Comparison of ENCODE assay signal across 1 cellular context in genomic region chr17:77304746-77305473, GRCh38.
TF ChIP-seq lines count a peak whose summit lies in the region.

No MANE protein-coding gene starts in this region.

TF ChIP-seq in HepG2, 621 proteins besides CTCF, POLR2A, EP300 and RAD21 (continued from another document and continues in another):
- TF ChIP-seq, protein P1, sequence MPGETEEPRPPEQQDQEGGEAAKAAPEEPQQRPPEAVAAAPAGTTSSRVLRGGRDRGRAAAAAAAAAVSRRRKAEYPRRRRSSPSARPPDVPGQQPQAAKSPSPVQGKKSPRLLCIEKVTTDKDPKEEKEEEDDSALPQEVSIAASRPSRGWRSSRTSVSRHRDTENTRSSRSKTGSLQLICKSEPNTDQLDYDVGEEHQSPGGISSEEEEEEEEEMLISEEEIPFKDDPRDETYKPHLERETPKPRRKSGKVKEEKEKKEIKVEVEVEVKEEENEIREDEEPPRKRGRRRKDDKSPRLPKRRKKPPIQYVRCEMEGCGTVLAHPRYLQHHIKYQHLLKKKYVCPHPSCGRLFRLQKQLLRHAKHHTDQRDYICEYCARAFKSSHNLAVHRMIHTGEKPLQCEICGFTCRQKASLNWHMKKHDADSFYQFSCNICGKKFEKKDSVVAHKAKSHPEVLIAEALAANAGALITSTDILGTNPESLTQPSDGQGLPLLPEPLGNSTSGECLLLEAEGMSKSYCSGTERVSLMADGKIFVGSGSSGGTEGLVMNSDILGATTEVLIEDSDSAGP (CRISPR knock-in tag; IDR thresholded peaks at IDR 0.05; ENCODE audit: borderline replicate concordance) = peak; percentile 60; the same call in 1 of the 2 replicates
- TF ChIP-seq ISL2 (CRISPR knock-in tag; IDR thresholded peaks at IDR 0.05) = peak; percentile 57
- no peak for TF ChIP-seq ARID3A (IDR thresholded peaks at IDR 0.05; ENCODE audit: low read depth, low read length)
- TF ChIP-seq FOSL2 (CRISPR knock-in tag; IDR thresholded peaks at IDR 0.05) = peak; percentile 76
- TF ChIP-seq ELF3 (CRISPR knock-in tag; IDR thresholded peaks at IDR 0.05) = peak; percentile 90
- peak; percentile 55; the same call in 1 of the 2 replicates for TF ChIP-seq PITX1 (CRISPR knock-in tag; IDR thresholded peaks at IDR 0.05)
- TF ChIP-seq RFX3 (CRISPR knock-in tag; IDR thresholded peaks at IDR 0.05) = no peak
- TF ChIP-seq ZNF337 (CRISPR knock-in tag; IDR thresholded peaks at IDR 0.05; ENCODE audit: borderline replicate concordance, low read depth) = no peak
- no peak for TF ChIP-seq ZNF253 (CRISPR knock-in tag; IDR thresholded peaks at IDR 0.05; ENCODE audit: borderline replicate concordance)
- no peak for TF ChIP-seq ZFP36L2 (CRISPR knock-in tag; IDR thresholded peaks at IDR 0.05)
- TF ChIP-seq SRF (IDR thresholded peaks at IDR 0.05; ENCODE audit: low read depth, low read length) = no peak
- no peak for TF ChIP-seq ZNF761 (CRISPR knock-in tag; conservative IDR thresholded peaks at IDR 0.05)
- TF ChIP-seq ZNF335 (CRISPR knock-in tag; IDR thresholded peaks at IDR 0.05) = 0 out of 2 replicates have a peak, but pooled peaks have one; percentile 33
- TF ChIP-seq ZNF644 (CRISPR knock-in tag; IDR thresholded peaks at IDR 0.05; ENCODE audit: low read depth) = 0 out of 2 replicates have a peak, but pooled peaks have one; percentile 24
- TF ChIP-seq ARNT (IDR thresholded peaks at IDR 0.05) = no peak
- peak; percentile 91 for TF ChIP-seq ZMYM3 (CRISPR knock-in tag; IDR thresholded peaks at IDR 0.05)
- no peak for TF ChIP-seq NFYC (CRISPR knock-in tag; IDR thresholded peaks at IDR 0.05)
- no peak for TF ChIP-seq ZNF232 (CRISPR knock-in tag; IDR thresholded peaks at IDR 0.05; ENCODE audit: borderline replicate concordance)
- TF ChIP-seq CEBPB (IDR thresholded peaks at IDR 0.05; ENCODE audit: borderline replicate concordance, low read depth, low read length) = no peak
- no peak for TF ChIP-seq PHF5A (CRISPR knock-in tag; IDR thresholded peaks at IDR 0.05; ENCODE audit: low read depth, unreplicated experiment)
- TF ChIP-seq DMTF1 (CRISPR knock-in tag; IDR thresholded peaks at IDR 0.05) = no peak
- no peak for TF ChIP-seq KLF6 (CRISPR knock-in tag; IDR thresholded peaks at IDR 0.05)
- TF ChIP-seq, protein P2, sequence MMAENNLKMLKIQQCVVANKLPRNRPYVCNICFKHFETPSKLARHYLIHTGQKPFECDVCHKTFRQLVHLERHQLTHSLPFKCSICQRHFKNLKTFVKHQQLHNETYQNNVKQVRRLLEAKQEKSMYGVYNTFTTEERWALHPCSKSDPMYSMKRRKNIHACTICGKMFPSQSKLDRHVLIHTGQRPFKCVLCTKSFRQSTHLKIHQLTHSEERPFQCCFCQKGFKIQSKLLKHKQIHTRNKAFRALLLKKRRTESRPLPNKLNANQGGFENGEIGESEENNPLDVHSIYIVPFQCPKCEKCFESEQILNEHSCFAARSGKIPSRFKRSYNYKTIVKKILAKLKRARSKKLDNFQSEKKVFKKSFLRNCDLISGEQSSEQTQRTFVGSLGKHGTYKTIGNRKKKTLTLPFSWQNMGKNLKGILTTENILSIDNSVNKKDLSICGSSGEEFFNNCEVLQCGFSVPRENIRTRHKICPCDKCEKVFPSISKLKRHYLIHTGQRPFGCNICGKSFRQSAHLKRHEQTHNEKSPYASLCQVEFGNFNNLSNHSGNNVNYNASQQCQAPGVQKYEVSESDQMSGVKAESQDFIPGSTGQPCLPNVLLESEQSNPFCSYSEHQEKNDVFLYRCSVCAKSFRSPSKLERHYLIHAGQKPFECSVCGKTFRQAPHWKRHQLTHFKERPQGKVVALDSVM (CRISPR knock-in tag; IDR thresholded peaks at IDR 0.05) = peak; percentile 53; the same call in 1 of the 2 replicates
- 0 out of 2 replicates have a peak, but pooled peaks have one; percentile 38 for TF ChIP-seq ZSCAN25 (CRISPR knock-in tag; IDR thresholded peaks at IDR 0.05)
- no peak for TF ChIP-seq ZNF775 (CRISPR knock-in tag; IDR thresholded peaks at IDR 0.05; ENCODE audit: borderline replicate concordance)
- TF ChIP-seq ZNF260 (CRISPR knock-in tag; IDR thresholded peaks at IDR 0.05; ENCODE audit: borderline replicate concordance, low read depth) = no peak
- TF ChIP-seq ZNF362 (CRISPR knock-in tag; IDR thresholded peaks at IDR 0.05; ENCODE audit: borderline replicate concordance) = no peak
- peak in 1 of 2 experiments; percentile 54; a peak in 1 of 4 replicates for TF ChIP-seq HMGXB4 (CRISPR knock-in tag; IDR thresholded peaks at IDR 0.05; ENCODE audit: borderline replicate concordance in 1 of 2, low read depth in 1 of 2)
- peak; percentile 51 for TF ChIP-seq FOXA3 (CRISPR knock-in tag; IDR thresholded peaks at IDR 0.05)
- TF ChIP-seq, protein P3, sequence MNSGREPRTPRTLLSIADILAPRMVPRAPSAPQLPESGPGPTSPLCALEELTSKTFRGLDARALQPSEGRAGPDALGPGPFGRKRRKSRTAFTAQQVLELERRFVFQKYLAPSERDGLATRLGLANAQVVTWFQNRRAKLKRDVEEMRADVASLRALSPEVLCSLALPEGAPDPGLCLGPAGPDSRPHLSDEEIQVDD (CRISPR knock-in tag; IDR thresholded peaks at IDR 0.05; ENCODE audit: borderline replicate concordance) = no peak
- TF ChIP-seq MXD4 (CRISPR knock-in tag; IDR thresholded peaks at IDR 0.05) = 0 out of 2 replicates have a peak, but pooled peaks have one; percentile 47
- TF ChIP-seq ZFAT (CRISPR knock-in tag; conservative IDR thresholded peaks at IDR 0.05) = no peak
- 0 out of 2 replicates have a peak, but pooled peaks have one; percentile 31 for TF ChIP-seq TGIF2 (CRISPR knock-in tag; IDR thresholded peaks at IDR 0.05)
- no peak; the same call in 1 of the 2 replicates for TF ChIP-seq GTF3A (CRISPR knock-in tag; conservative IDR thresholded peaks at IDR 0.05)
- TF ChIP-seq POGK (CRISPR knock-in tag; conservative IDR thresholded peaks at IDR 0.05) = no peak
- peak; percentile 24; the same call in 1 of the 2 replicates for TF ChIP-seq CBX5 (CRISPR knock-in tag; IDR thresholded peaks at IDR 0.05; ENCODE audit: borderline replicate concordance)
- TF ChIP-seq TCF7L2 (IDR thresholded peaks at IDR 0.05; ENCODE audit: low read depth, low read length) = no peak
- TF ChIP-seq ZFY (CRISPR knock-in tag; IDR thresholded peaks at IDR 0.05) = no peak; the same call in 1 of the 2 replicates
- TF ChIP-seq MAZ (IDR thresholded peaks at IDR 0.05; ENCODE audit: borderline replicate concordance, low read depth, low read length) = no peak; the same call in 1 of the 2 replicates
- TF ChIP-seq MAZ (CRISPR knock-in tag; IDR thresholded peaks at IDR 0.05; ENCODE audit: low read depth) = peak; percentile 34; the same call in 1 of the 2 replicates
- no peak for TF ChIP-seq ZNF230 (CRISPR knock-in tag; IDR thresholded peaks at IDR 0.05)
- peak; percentile 71; the same call in 1 of the 2 replicates for TF ChIP-seq ZNF891 (CRISPR knock-in tag; IDR thresholded peaks at IDR 0.05)
- TF ChIP-seq ZNF713 (CRISPR knock-in tag; IDR thresholded peaks at IDR 0.05) = no peak
- TF ChIP-seq ESRRA (CRISPR knock-in tag; IDR thresholded peaks at IDR 0.05; ENCODE audit: low read depth) = peak; percentile 69
- TF ChIP-seq ETV5 (CRISPR knock-in tag; IDR thresholded peaks at IDR 0.05; ENCODE audit: borderline replicate concordance) = peak; percentile 75
- no peak for TF ChIP-seq ZNF180 (CRISPR knock-in tag; IDR thresholded peaks at IDR 0.05; ENCODE audit: borderline replicate concordance, low read depth)
- TF ChIP-seq HNF1B (CRISPR knock-in tag; IDR thresholded peaks at IDR 0.05) = no peak; the same call in 1 of the 2 replicates
